ENCODE assay signal across 27 cellular contexts in genomic region chr12:89770391-89770790, GRCh38.
DNase-seq lines count a peak whose midpoint lies in the region; TF ChIP-seq lines count a peak whose summit lies in the region.
"Had no signal": no experiment of that assay in that cellular context is flagged by ENCODE, and none has a peak within 500 bp of the region (broad histone marks: within the 10 kb centered on the region; RNA-seq: fewer than 3 reads in every experiment).

No MANE protein-coding gene starts in this region.

- H3K4me3 Mint-ChIP-seq in CD14-positive monocyte = no peak overlapping the region
- H3K4me3 Mint-ChIP-seq: activated CD8-positive, alpha-beta T cell treated with anti-CD3 and anti-CD28 coated beads for 36 hours; activated T-helper 17 cell treated with anti-CD3 and anti-CD28 coated beads, Interleukin-2, amount 50 U/mL, for 72 hours; natural killer cell treated with Interleukin-12 subunit alpha and Interleukin-12 subunit beta and Interleukin-15 and Interleukin-18, amount 100 ng/mL, for 72 hours; type B pancreatic cell had no signal

- DNase-seq in CD14-positive monocyte (ENCODE audit: low spot score) (no peak), LHCN-M2 (ENCODE audit: low read depth) (peak; percentile 51), RPMI7951 (ENCODE audit: low read depth) (peak; percentile 76), islet precursor cell (peak; percentile 66), substantia nigra (lab: John Stamatoyannopoulos, UW) (no peak), NCI-H69 (lab: John Stamatoyannopoulos, UW) (no peak), AG20443 (ENCODE audit: low spot score) (no peak), NCI-H748 treated with DMSO at 0.1 percent for 48 hours (lab: John Stamatoyannopoulos, UW) (no peak)
- DNase-seq: activated CD8-positive, alpha-beta T cell treated with anti-CD3 and anti-CD28 coated beads for 36 hours; activated naive CD4-positive, alpha-beta T cell treated with anti-CD3 and anti-CD28 coated beads, Interleukin-2, amount 50 U/mL, for 16 hours; anterior cingulate cortex; caudate nucleus; COR-L47; cortex of kidney; DMS79; HCEC 1CT; KG1; left ventricle myocardium superior; midbrain; NCI-H146; NCI-H510A treated with DMSO at 0.1 percent for 48 hours; stimulated activated CD4-positive, alpha-beta T cell treated with anti-CD3 and anti-CD28 coated beads, Interleukin-1b, Interleukin-23, amount 100 ng/mL, for 48 hours; stimulated activated CD8-positive, alpha-beta memory T cell treated with anti-CD3 and anti-CD28 coated beads, Interleukin-4, amount 100 ng/mL, for 48 hours had no signal

- peaks cover 21% of the 10 kb centered on the region for H3K4me1 Mint-ChIP-seq in CD14-positive monocyte

- H3K27ac ChIP-seq in substantia nigra (ENCODE audit: low read depth, low read length, poor library complexity, severe bottlenecking) = no peak overlapping the region
- H3K27ac ChIP-seq: BLaER1 had no signal

- intact Hi-C loops in CD14-positive monocyte (cut with micrococcal nuclease) = no loop called here

- H3K27ac Mint-ChIP-seq in CD14-positive monocyte = peak overlapping the region in 6 of 7 donors; percentile 91 to 96 (median 92)
- H3K27ac Mint-ChIP-seq: type B pancreatic cell had no signal

- H3K36me3 Mint-ChIP-seq in CD14-positive monocyte = peaks cover 5 to 8% of the 10 kb centered on the region in 2 donors
- H3K36me3 Mint-ChIP-seq: natural killer cell treated with Interleukin-12 subunit alpha and Interleukin-12 subunit beta and Interleukin-15 and Interleukin-18, amount 100 ng/mL, for 72 hours; type B pancreatic cell had no signal

- peaks cover 0 to 2% (median 0%) of the 10 kb centered on the region in 7 donors for H3K9me3 Mint-ChIP-seq in CD14-positive monocyte
- H3K9me3 Mint-ChIP-seq: activated CD8-positive, alpha-beta T cell treated with anti-CD3 and anti-CD28 coated beads for 36 hours had no signal

- TF ChIP-seq CTCF in CD14-positive monocyte (IDR thresholded peaks at IDR 0.05) = no peak

- peaks cover 0 to 3% (median 1%) of the 10 kb centered on the region in 3 donors for H3K27me3 Mint-ChIP-seq in CD14-positive monocyte (ENCODE audit: low read depth in 3 of 3)
- H3K27me3 Mint-ChIP-seq: activated CD8-positive, alpha-beta T cell treated with anti-CD3 and anti-CD28 coated beads for 36 hours; activated T-helper 17 cell treated with anti-CD3 and anti-CD28 coated beads, Interleukin-2, amount 50 U/mL, for 72 hours; natural killer cell treated with Interleukin-12 subunit alpha and Interleukin-12 subunit beta and Interleukin-15 and Interleukin-18, amount 100 ng/mL, for 72 hours; type B pancreatic cell had no signal

Comparison
In these comparisons a context has a peak if more than half of its experiments do, and no peak if none do; other contexts are left out.
1. DNase-seq: peak in LHCN-M2 (single experiment), RPMI7951 (single experiment) and islet precursor cell (single experiment); none in CD14-positive monocyte (single experiment), substantia nigra (0 of 49), NCI-H69 (single experiment), AG20443 (single experiment) and NCI-H748 treated with DMSO at 0.1 percent for 48 hours (single experiment).